Comparison of ENCODE assay signal across 9 cellular contexts in the genomic region with DNA sequence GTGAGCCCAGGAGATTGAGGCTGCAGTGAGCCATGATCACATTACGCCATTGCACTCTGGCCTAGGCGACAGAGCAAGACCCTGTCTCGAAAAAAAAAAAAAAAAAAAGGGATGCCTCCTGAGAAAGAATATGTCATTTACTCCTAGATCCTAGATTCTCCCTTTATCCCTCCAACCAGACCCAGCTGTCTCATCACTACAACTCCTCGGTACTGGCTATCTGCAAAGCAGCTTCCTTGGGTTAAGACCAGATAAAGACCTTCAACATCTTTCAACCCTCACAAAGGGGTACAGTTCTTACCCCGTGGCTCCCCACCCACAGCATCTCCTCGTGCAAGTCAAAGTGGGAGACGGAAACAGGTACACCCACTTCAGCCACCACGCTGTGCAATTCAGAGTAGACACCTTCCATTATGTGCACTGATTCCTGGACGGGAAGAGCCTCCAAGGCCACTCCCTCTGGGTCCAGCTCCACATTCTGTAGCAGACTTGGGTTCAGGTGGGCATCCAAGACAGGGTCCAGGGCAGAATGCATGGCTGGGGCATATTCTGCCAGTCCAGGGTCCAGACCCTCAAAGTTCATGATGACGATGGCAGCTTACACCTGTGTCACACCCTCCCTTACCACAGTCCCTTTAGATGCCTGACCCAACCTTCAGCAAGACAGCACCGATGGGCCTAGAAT. TPM values are rescaled to one million over a fixed set of nuclear protein-coding genes. Genes with fewer than 3 reads are reported as not detected.
DNase-seq lines count a peak whose midpoint lies in the region; TF ChIP-seq lines count a peak whose summit lies in the region.
"Had no signal": no experiment of that assay in that cellular context is flagged by ENCODE, and none has a peak within 500 bp of the region (broad histone marks: within the 10 kb centered on the region; RNA-seq: fewer than 3 reads in every experiment).

No MANE protein-coding gene starts in this region.

- peak overlapping the region; percentile 88 for H3K4me3 Mint-ChIP-seq in dendritic cell treated with granulocyte-macrophage colony-stimulating factor and Interleukin-4, amounts not matched to agents 40 ng/mL and 50 ng/mL, for 4 days

- H3K36me3 ChIP-seq in BE2C (peaks cover 6% of the 10 kb centered on the region), neural cell (ENCODE audit: insufficient read depth, low read length) (no peaks in the 10 kb centered on the region)

- intact Hi-C loops in dendritic cell treated with granulocyte-macrophage colony-stimulating factor and Interleukin-4, amounts not matched to agents 40 ng/mL and 50 ng/mL, for 4 days (cut with micrococcal nuclease), result loop anchor here (1.0 kb wide), 1 partner anchor 16 kb away; no protein-coding TSS in a partner anchor

- H3K27ac Mint-ChIP-seq in dendritic cell treated with granulocyte-macrophage colony-stimulating factor and Interleukin-4, amounts not matched to agents 40 ng/mL and 50 ng/mL, for 4 days, result peak overlapping the region; percentile 100

- H3K36me3 Mint-ChIP-seq in dendritic cell treated with granulocyte-macrophage colony-stimulating factor and Interleukin-4, amounts not matched to agents 40 ng/mL and 50 ng/mL, for 4 days (ENCODE audit: low read depth), result peaks cover 28% of the 10 kb centered on the region

- TF ChIP-seq CTCF in BE2C (IDR thresholded peaks at IDR 0.05; ENCODE audit: low read depth, low read length) (no peak), LNCaP clone FGC (IDR thresholded peaks at IDR 0.05; ENCODE audit: control insufficient read depth, extremely low read depth, insufficient read depth) (no peak), neural cell (IDR thresholded peaks at IDR 0.05; ENCODE audit: poor library complexity, severe bottlenecking) (no peak)

- peak overlapping the region; percentile 69 for H3K9ac ChIP-seq in neural cell (ENCODE audit: low read length)

- H3K27me3 ChIP-seq in BE2C (no peaks in the 10 kb centered on the region), neural cell (ENCODE audit: insufficient read depth, low read depth, low read length) (no peaks in the 10 kb centered on the region)

- H3K9me3 ChIP-seq in BE2C (no peaks in the 10 kb centered on the region), neural cell (ENCODE audit: low read length) (no peaks in the 10 kb centered on the region)

- H4K20me1 ChIP-seq in neural cell (ENCODE audit: insufficient read depth), result no peaks in the 10 kb centered on the region

- TF ChIP-seq EP300 in neural cell (conservative IDR thresholded peaks at IDR 0.05; ENCODE audit: poor library complexity, severe bottlenecking), result no peak

- TF ChIP-seq RAD21 in neural cell (conservative IDR thresholded peaks at IDR 0.05), result no peak

- no peaks in the 10 kb centered on the region for H3K79me2 ChIP-seq in neural cell (replicated peaks; ENCODE audit: insufficient read depth, low read length)

- no peaks in the 10 kb centered on the region for H3K4me1 ChIP-seq in BE2C

- H3K9me2 ChIP-seq in neural cell (ENCODE audit: insufficient read depth, low read length), result no peaks in the 10 kb centered on the region

- peaks cover 3% of the 10 kb centered on the region for H3F3A ChIP-seq in neural cell (ENCODE audit: insufficient read depth, low read length, poor library complexity, severe bottlenecking)

- H3K27ac ChIP-seq in neural cell (ENCODE audit: low read length), result peak overlapping the region; percentile 80

- no peaks in the 10 kb centered on the region for H3K27me3 Mint-ChIP-seq in dendritic cell treated with granulocyte-macrophage colony-stimulating factor and Interleukin-4, amounts not matched to agents 40 ng/mL and 50 ng/mL, for 4 days

- peak overlapping the region; percentile 100 for H2AFZ ChIP-seq in neural cell (ENCODE audit: low read depth, low read length)

- peak overlapping the region; percentile 73 for H3K4me3 ChIP-seq in BE2C (ENCODE audit: low read depth, low read length)
- H3K4me3 ChIP-seq in LNCaP clone FGC (ENCODE audit: low read depth, low read length), result peak overlapping the region; percentile 95
- H3K4me3 ChIP-seq in neural cell (ENCODE audit: low read length), result peak overlapping the region; percentile 78

- peak overlapping the region; percentile 95 for H3K4me2 ChIP-seq in neural cell (ENCODE audit: low read length)

- no peak for DNase-seq in BE2C
- DNase-seq in LNCaP clone FGC (ENCODE audit: low read depth), result no peak
- DNase-seq in mesenteric fat pad (ENCODE audit: low spot score), result no peak
- DNase-seq in hippocampal formation (lab: John Stamatoyannopoulos, UW), result no peak
- no peak for DNase-seq in effector CD4-positive, alpha-beta T cell
- no peak for DNase-seq in cerebellar cortex (ENCODE audit: low spot score)

- peaks cover 48% of the 10 kb centered on the region for H3K4me1 Mint-ChIP-seq in dendritic cell treated with granulocyte-macrophage colony-stimulating factor and Interleukin-4, amounts not matched to agents 40 ng/mL and 50 ng/mL, for 4 days (ENCODE audit: low read depth)

- H3K9me3 Mint-ChIP-seq in dendritic cell treated with granulocyte-macrophage colony-stimulating factor and Interleukin-4, amounts not matched to agents 40 ng/mL and 50 ng/mL, for 4 days, result no peaks in the 10 kb centered on the region

TF ChIP-seq in neural cell, 6 proteins besides CTCF, POLR2A, EP300 and RAD21:
- TF ChIP-seq EZH2 (IDR thresholded peaks at IDR 0.05; ENCODE audit: borderline replicate concordance, insufficient read depth, low read length, poor library complexity, severe bottlenecking), result no peak
- TF ChIP-seq, protein P1, sequence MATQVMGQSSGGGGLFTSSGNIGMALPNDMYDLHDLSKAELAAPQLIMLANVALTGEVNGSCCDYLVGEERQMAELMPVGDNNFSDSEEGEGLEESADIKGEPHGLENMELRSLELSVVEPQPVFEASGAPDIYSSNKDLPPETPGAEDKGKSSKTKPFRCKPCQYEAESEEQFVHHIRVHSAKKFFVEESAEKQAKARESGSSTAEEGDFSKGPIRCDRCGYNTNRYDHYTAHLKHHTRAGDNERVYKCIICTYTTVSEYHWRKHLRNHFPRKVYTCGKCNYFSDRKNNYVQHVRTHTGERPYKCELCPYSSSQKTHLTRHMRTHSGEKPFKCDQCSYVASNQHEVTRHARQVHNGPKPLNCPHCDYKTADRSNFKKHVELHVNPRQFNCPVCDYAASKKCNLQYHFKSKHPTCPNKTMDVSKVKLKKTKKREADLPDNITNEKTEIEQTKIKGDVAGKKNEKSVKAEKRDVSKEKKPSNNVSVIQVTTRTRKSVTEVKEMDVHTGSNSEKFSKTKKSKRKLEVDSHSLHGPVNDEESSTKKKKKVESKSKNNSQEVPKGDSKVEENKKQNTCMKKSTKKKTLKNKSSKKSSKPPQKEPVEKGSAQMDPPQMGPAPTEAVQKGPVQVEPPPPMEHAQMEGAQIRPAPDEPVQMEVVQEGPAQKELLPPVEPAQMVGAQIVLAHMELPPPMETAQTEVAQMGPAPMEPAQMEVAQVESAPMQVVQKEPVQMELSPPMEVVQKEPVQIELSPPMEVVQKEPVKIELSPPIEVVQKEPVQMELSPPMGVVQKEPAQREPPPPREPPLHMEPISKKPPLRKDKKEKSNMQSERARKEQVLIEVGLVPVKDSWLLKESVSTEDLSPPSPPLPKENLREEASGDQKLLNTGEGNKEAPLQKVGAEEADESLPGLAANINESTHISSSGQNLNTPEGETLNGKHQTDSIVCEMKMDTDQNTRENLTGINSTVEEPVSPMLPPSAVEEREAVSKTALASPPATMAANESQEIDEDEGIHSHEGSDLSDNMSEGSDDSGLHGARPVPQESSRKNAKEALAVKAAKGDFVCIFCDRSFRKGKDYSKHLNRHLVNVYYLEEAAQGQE (IDR thresholded peaks at IDR 0.05; ENCODE audit: borderline replicate concordance), result no peak
- TF ChIP-seq SMC3 (conservative IDR thresholded peaks at IDR 0.05; ENCODE audit: poor library complexity), result no peak
- TF ChIP-seq MXI1 (conservative IDR thresholded peaks at IDR 0.05; ENCODE audit: poor library complexity, severe bottlenecking), result no peak
- TF ChIP-seq TAF1 (IDR thresholded peaks at IDR 0.05; ENCODE audit: low read depth), result no peak
- TF ChIP-seq POLR2AphosphoS5 (IDR thresholded peaks at IDR 0.05), result no peak

RNA-seq across cellular contexts. Expression of a gene that starts 1.1 kb away (rescaled TPM):
- 48.6 TPM for polyA plus RNA-seq in BE2C (2012; ENCODE audit: insufficient read depth, insufficient read length, low read depth)
- 63.0 and 80.1 TPM in 2 replicates for polyA plus RNA-seq in neural cell
- 34.8 and 41.9 TPM in 2 replicates for polyA minus RNA-seq in neural cell
- total RNA-seq in mesenteric fat pad, result 38.7 TPM

RNA-seq across cellular contexts. Expression of a gene that starts 6.0 kb away (rescaled TPM):
- 4.0 TPM for polyA plus RNA-seq in BE2C (2012; ENCODE audit: insufficient read depth, insufficient read length, low read depth)
- 0.31 TPM in 1 of 2 replicates, not detected in the other for polyA plus RNA-seq in neural cell
- polyA minus RNA-seq in neural cell, result not detected in 2 replicates
- 0.55 TPM for total RNA-seq in mesenteric fat pad

RNA-seq across cellular contexts. Expression of a gene that starts 16.9 kb away (rescaled TPM):
- 129 TPM for polyA plus RNA-seq in BE2C (2012; ENCODE audit: insufficient read depth, insufficient read length, low read depth)
- 169 and 175 TPM in 2 replicates for polyA plus RNA-seq in neural cell
- 51.2 and 63.3 TPM in 2 replicates for polyA minus RNA-seq in neural cell
- 87.9 TPM for total RNA-seq in mesenteric fat pad

RNA-seq across cellular contexts. Expression of a gene that starts 27.3 kb away (rescaled TPM):
- 7.3 TPM for polyA plus RNA-seq in BE2C (2012; ENCODE audit: insufficient read depth, insufficient read length, low read depth)
- polyA plus RNA-seq in neural cell, result 88.2 and 99.3 TPM in 2 replicates
- polyA minus RNA-seq in neural cell, result 55.3 and 55.7 TPM in 2 replicates
- total RNA-seq in mesenteric fat pad, result 216 TPM

RNA-seq across cellular contexts. Expression of a gene that starts 30.0 kb away (rescaled TPM):
- not detected for polyA plus RNA-seq in BE2C (2012; ENCODE audit: insufficient read depth, insufficient read length, low read depth)
- not detected in 2 replicates for polyA plus RNA-seq in neural cell
- not detected in 2 replicates for polyA minus RNA-seq in neural cell
- not detected for total RNA-seq in mesenteric fat pad
- total RNA-seq: lung microvascular endothelial cell had no signal
